ENCODE assay signal across 8 cellular contexts in genomic region chr20:5119435-5120188, GRCh38. TPM values are rescaled to one million over a fixed set of nuclear protein-coding genes. Genes with fewer than 3 reads are reported as not detected.
A peak's percentile ranks its signal among the peaks of the same experiment; 100 is the strongest.
DNase-seq lines count a peak whose midpoint lies in the region; ATAC-seq, FAIRE-seq and TF ChIP-seq lines count a peak whose summit lies in the region.

TSS of gene PCNA (minus strand) at chr20:5119958. CDS start at chr20:5119798, 160 bp downstream.

- H3K4me3 ChIP-seq in GM12865 (ENCODE audit: low read depth, low read length) (peak within 1 kb of the TSS; percentile 82), pancreas (peak within 1 kb of the TSS; percentile 52 to 80 (median 72)), tibial artery (peak within 1 kb of the TSS; percentile 73 to 94)

- H3K27me3 ChIP-seq in pancreas = no peaks in the 10 kb centered on the region
- H3K27me3 ChIP-seq in tibial artery = no peaks in the 10 kb centered on the region

- TF ChIP-seq CTCF in GM12865 (IDR thresholded peaks at IDR 0.05; ENCODE audit: insufficient read depth, low read depth, low read length, missing control alignments) (no peak), pancreas (IDR thresholded peaks at IDR 0.05) (peak in 1 of 4 donors; percentile 13), tibial artery (IDR thresholded peaks at IDR 0.05) (peak in 1 of 2 experiments; percentile 15)

- 0% methylated on average over 72 of the region's 72 CpGs for WGBS in pancreas, 2 donors

- H3K4me1 ChIP-seq in pancreas = peaks cover 9 to 13% (median 10%) of the 10 kb centered on the region in 3 donors
- H3K4me1 ChIP-seq in tibial artery = peaks cover 0 to 18% (median 11%) of the 10 kb centered on the region in 4 donors

- H3K27ac ChIP-seq in pancreas (peak within 1 kb of the TSS; percentile 79 to 86 (median 85)), tibial artery (peak within 1 kb of the TSS; percentile 77 to 80)

- DNase-seq in GM12865 (ENCODE audit: low read depth) = peak; percentile 99
- DNase-seq in NCI-H1417 treated with DMSO at 0.1 percent for 48 hours (lab: John Stamatoyannopoulos, UW) = peak; percentile 91
- peak; percentile 99 for DNase-seq in SW480 (ENCODE audit: low spot score)
- DNase-seq in activated naive CD8-positive, alpha-beta T cell treated with anti-CD3 and anti-CD28 coated beads, Interleukin-2, amount 50 U/mL, for 24 hours = peak; percentile 97
- peak; percentile 100 for DNase-seq in Right ventricle myocardium inferior (ENCODE audit: missing footprints)
- DNase-seq in pancreas = peak; percentile 94 to 97 (median 96)
- DNase-seq in tibial artery = peak; percentile 98 to 99

- FAIRE-seq in pancreas (lab: Jason Lieb, UNC) = peak; percentile 65

- H3K36me3 ChIP-seq in pancreas (peaks cover 0 to 33% (median 0%) of the 10 kb centered on the region in 3 donors), tibial artery (peaks cover 4 to 23% (median 11%) of the 10 kb centered on the region in 3 donors)

- H3K4me1 Mint-ChIP-seq in activated naive CD8-positive, alpha-beta T cell treated with anti-CD3 and anti-CD28 coated beads, Interleukin-2, amount 50 U/mL, for 24 hours = peaks cover 51% of the 10 kb centered on the region

- peaks cover 43% of the 10 kb centered on the region for H3K36me3 Mint-ChIP-seq in activated naive CD8-positive, alpha-beta T cell treated with anti-CD3 and anti-CD28 coated beads, Interleukin-2, amount 50 U/mL, for 24 hours (ENCODE audit: low read depth)

- ATAC-seq in HG02763 (IDR thresholded peaks at IDR 0.05; ENCODE audit: unreplicated experiment) (peak; percentile 91), Right ventricle myocardium inferior (peak; percentile 100), pancreas (peak; percentile 96 to 99 (median 98))
- ATAC-seq in activated naive CD8-positive, alpha-beta T cell treated with anti-CD3 and anti-CD28 coated beads, Interleukin-2, amount 50 U/mL, for 24 hours = peak; percentile 93

- peak within 1 kb of the TSS; percentile 97 for H3K27ac Mint-ChIP-seq in activated naive CD8-positive, alpha-beta T cell treated with anti-CD3 and anti-CD28 coated beads, Interleukin-2, amount 50 U/mL, for 24 hours

- intact Hi-C loops in Right ventricle myocardium inferior (cut with DNase I) (no loop called here), pancreas (cut with DNase I) (no loop called here), tibial artery (cut with DNase I; ENCODE audit: low total_unique reads) (no loop called here)

- peak within 1 kb of the TSS; percentile 96 for H3K4me3 Mint-ChIP-seq in activated naive CD8-positive, alpha-beta T cell treated with anti-CD3 and anti-CD28 coated beads, Interleukin-2, amount 50 U/mL, for 24 hours

- H3K9me3 Mint-ChIP-seq in activated naive CD8-positive, alpha-beta T cell treated with anti-CD3 and anti-CD28 coated beads, Interleukin-2, amount 50 U/mL, for 24 hours = no peaks in the 10 kb centered on the region

- no peaks in the 10 kb centered on the region for H3K27me3 Mint-ChIP-seq in activated naive CD8-positive, alpha-beta T cell treated with anti-CD3 and anti-CD28 coated beads, Interleukin-2, amount 50 U/mL, for 24 hours

- no peaks in the 10 kb centered on the region for H3K9me3 ChIP-seq in pancreas
- no peaks in the 10 kb centered on the region for H3K9me3 ChIP-seq in tibial artery

RNA-seq across cellular contexts. Expression of gene PCNA, which starts in this region (rescaled TPM):
- total RNA-seq in Right ventricle myocardium inferior (35.8 TPM), pancreas (10 to 100 TPM; 10.9 to 23.2 (median 16.8) TPM)
- 10 to 100 TPM; 13.9 to 27.4 TPM for polyA plus RNA-seq in pancreas

Comparison
In these comparisons a context has a peak if more than half of its experiments do, and no peak if none do; other contexts are left out.
1. Peak in every context shown above with its lines: DNase-seq, ATAC-seq, H3K4me3 ChIP-seq and H3K27ac ChIP-seq.